20 cellular contexts compared by ENCODE assay signal in genomic region chr17:204427-205175, GRCh38. TPM values are rescaled to one million over a fixed set of nuclear protein-coding genes. Genes with fewer than 3 reads are reported as not detected.
DNase-seq lines count a peak whose midpoint lies in the region; ATAC-seq and TF ChIP-seq lines count a peak whose summit lies in the region.
"Had no signal": no experiment of that assay in that cellular context is flagged by ENCODE, and none has a peak within 500 bp of the region (broad histone marks: within the 10 kb centered on the region; RNA-seq: fewer than 3 reads in every experiment).

No MANE protein-coding gene starts in this region.

- H3K14ac ChIP-seq in neuronal stem cell (ENCODE audit: low read length), result no peak overlapping the region

- H4K91ac ChIP-seq in neuronal stem cell (ENCODE audit: low read depth, low read length, poor library complexity), result no peak overlapping the region

- H2BK5ac ChIP-seq in neuronal stem cell (ENCODE audit: low read length), result no peak overlapping the region

- 100% methylated on average over 1 of the region's 13 CpGs; no CpG with 5 or more reads in 1 of the 2 donors for WGBS in neuronal stem cell (ENCODE audit: extremely low coverage in 2 of 2, insufficient read length in 2 of 2, insufficient replicate concordance in 1 of 2), 2 donors

- no peak overlapping the region for H2BK120ac ChIP-seq in neuronal stem cell (ENCODE audit: low read depth, low read length)

- H3K4me1 ChIP-seq in left ventricle myocardium inferior (peaks cover 13% of the 10 kb centered on the region), neuronal stem cell (ENCODE audit: control insufficient read depth in 2 of 2, insufficient read depth in 1 of 2, low read depth in 1 of 2, low read length in 2 of 2) (peaks cover 2 to 13% of the 10 kb centered on the region in 2 donors), uterus (no peaks in the 10 kb centered on the region)
- no peaks in the 10 kb centered on the region for H3K4me1 ChIP-seq in effector memory CD4-positive, alpha-beta T cell (ENCODE audit: control insufficient read depth, insufficient read depth, low read length, poor library complexity, severe bottlenecking)
- H3K4me1 ChIP-seq: Peyer's patch, SJCRH30 had no signal

- intact Hi-C loops in left cardiac atrium (cut with DNase I) (no loop called here), left ventricle myocardium inferior (cut with micrococcal nuclease) (no loop called here), uterus (cut with DNase I; ENCODE audit: low total_unique reads) (no loop called here)

- peak overlapping the region; percentile 66 for H2AFZ ChIP-seq in neuronal stem cell (ENCODE audit: low read length)

- peaks cover 38% of the 10 kb centered on the region for H3K27me3 ChIP-seq in left ventricle myocardium inferior (ENCODE audit: low read depth)
- peaks cover 0 to 24% (median 0%) of the 10 kb centered on the region in 3 experiments for H3K27me3 ChIP-seq in neuronal stem cell (ENCODE audit: control insufficient read depth in 3 of 3, insufficient read depth in 3 of 3, low read depth in 1 of 3, low read length in 3 of 3)
- no peaks in the 10 kb centered on the region for H3K27me3 ChIP-seq in effector memory CD4-positive, alpha-beta T cell (replicated peaks; ENCODE audit: control insufficient read depth, insufficient read depth, low read length, poor library complexity, severe bottlenecking)
- H3K27me3 ChIP-seq in uterus, result no peaks in the 10 kb centered on the region
- H3K27me3 ChIP-seq: Peyer's patch, SJCRH30 had no signal

- no peak for TF ChIP-seq CTCF in left ventricle myocardium inferior (IDR thresholded peaks at IDR 0.05; ENCODE audit: borderline replicate concordance)
- no peak for TF ChIP-seq CTCF in uterus (IDR thresholded peaks at IDR 0.05)

- no peak overlapping the region for H3K9ac ChIP-seq in neuronal stem cell (ENCODE audit: low read depth, low read length, poor library complexity)

- no peak overlapping the region for H4K8ac ChIP-seq in neuronal stem cell (ENCODE audit: low read depth, low read length)

- no peak for TF ChIP-seq POLR2A in uterus (IDR thresholded peaks at IDR 0.05)

- no peaks in the 10 kb centered on the region for H3K79me1 ChIP-seq in neuronal stem cell (ENCODE audit: low read depth, low read length)

- no peak overlapping the region for H3K4ac ChIP-seq in neuronal stem cell (ENCODE audit: low read length)

- no peak overlapping the region for H3K4me3 ChIP-seq in left ventricle myocardium inferior
- H3K4me3 ChIP-seq in neuronal stem cell (ENCODE audit: low read length in 2 of 2), result no peak overlapping the region
- H3K4me3 ChIP-seq in effector memory CD4-positive, alpha-beta T cell (ENCODE audit: insufficient read depth, low read depth, low read length, poor library complexity, severe bottlenecking), result no peak overlapping the region
- H3K4me3 ChIP-seq in uterus, result no peak overlapping the region
- H3K4me3 ChIP-seq: Peyer's patch, SJCRH30 had no signal

- no peak overlapping the region for H3K27ac ChIP-seq in left ventricle myocardium inferior (replicated peaks)
- no peak overlapping the region for H3K27ac ChIP-seq in neuronal stem cell (replicated peaks; ENCODE audit: low read length)
- H3K27ac ChIP-seq in effector memory CD4-positive, alpha-beta T cell (ENCODE audit: insufficient read depth, low read length, poor library complexity, severe bottlenecking), result no peak overlapping the region
- no peak overlapping the region for H3K27ac ChIP-seq in uterus
- H3K27ac ChIP-seq: C4-2B, Peyer's patch, SJCRH30 had no signal

- no peaks in the 10 kb centered on the region for H3K36me3 ChIP-seq in left ventricle myocardium inferior
- H3K36me3 ChIP-seq in neuronal stem cell (replicated peaks in 1 of 2; ENCODE audit: control insufficient read depth in 2 of 2, insufficient read depth in 2 of 2, low read length in 2 of 2), result no peaks in the 10 kb centered on the region
- H3K36me3 ChIP-seq in effector memory CD4-positive, alpha-beta T cell (ENCODE audit: control insufficient read depth, insufficient read depth, low read length), result no peaks in the 10 kb centered on the region
- no peaks in the 10 kb centered on the region for H3K36me3 ChIP-seq in uterus
- H3K36me3 ChIP-seq: Peyer's patch, SJCRH30 had no signal

- H3K4me2 ChIP-seq in neuronal stem cell (ENCODE audit: insufficient read depth, low read length, poor library complexity, severe bottlenecking), result no peak overlapping the region

- H3K9me3 ChIP-seq in left ventricle myocardium inferior (replicated peaks) (no peaks in the 10 kb centered on the region), neuronal stem cell (replicated peaks in 1 of 2; ENCODE audit: control insufficient read depth in 2 of 2, insufficient read depth in 1 of 2, low read depth in 1 of 2, low read length in 2 of 2) (peaks cover 0 to 2% of the 10 kb centered on the region in 2 donors), uterus (no peaks in the 10 kb centered on the region)
- no peaks in the 10 kb centered on the region for H3K9me3 ChIP-seq in effector memory CD4-positive, alpha-beta T cell (ENCODE audit: control insufficient read depth, low read length)
- H3K9me3 ChIP-seq: Peyer's patch, SJCRH30 had no signal

- no peak for ATAC-seq in left cardiac atrium
- peak; percentile 2 for ATAC-seq in left lobe of liver
- no peak for ATAC-seq in GM19328 (IDR thresholded peaks at IDR 0.05; ENCODE audit: unreplicated experiment)

- H2AK5ac ChIP-seq in neuronal stem cell (ENCODE audit: low read depth, low read length), result peak overlapping the region; percentile 37

- peak overlapping the region; percentile 83 for H3K18ac ChIP-seq in neuronal stem cell (ENCODE audit: low read length)

- no peak overlapping the region for H3K23ac ChIP-seq in neuronal stem cell (ENCODE audit: low read depth, low read length, poor library complexity)

- no peak overlapping the region for H2BK12ac ChIP-seq in neuronal stem cell (ENCODE audit: low read length)

- H2BK15ac ChIP-seq in neuronal stem cell (ENCODE audit: low read length), result no peak overlapping the region

- DNase-seq in left cardiac atrium (peak; percentile 18), left ventricle myocardium inferior (no peak), left lobe of liver (ENCODE audit: low spot score) (no peak), neuronal stem cell (ENCODE audit: low spot score) (no peak), NCI-H1105 treated with DMSO at 0.1 percent for 48 hours (lab: John Stamatoyannopoulos, UW) (no peak), uterus (no peak)
- no peak for DNase-seq in effector memory CD4-positive, alpha-beta T cell
- DNase-seq: CD8-positive, alpha-beta memory T cell; GDM1; NCI-H1105; NCI-H2029 treated with DMSO at 0.1 percent for 48 hours; NCI-H2171; NCI-H446; NCI-H526; SJCRH30 had no signal

RNA-seq across cellular contexts. Expression of gene DOC2B, which starts 23.2 kb away (rescaled TPM):
- total RNA-seq in left cardiac atrium (10 to 100 TPM in 1 of 2 donors, 1 to 10 TPM in 1; 6.8 to 16.4 TPM), left ventricle myocardium inferior (2.7 TPM), left lobe of liver (0.68 TPM), uterus (10 to 100 TPM in 1 of 4 donors, 1 to 10 TPM in 3; 3.8 to 45.3 (median 7.1) TPM)
- 5.0 TPM for polyA plus RNA-seq in neuronal stem cell (2013, experiment 1 of 2)
- polyA plus RNA-seq in neuronal stem cell (2013, experiment 2 of 2), result 4.9 TPM
- total RNA-seq: OCI-LY7, SJCRH30 had no signal
- polyA plus RNA-seq: CD8-positive, alpha-beta memory T cell; IgD-negative memory B cell had no signal
